Comparison of ENCODE assay signal across 9 cellular contexts in genomic region chr7:105278973-105279687, GRCh38.
DNase-seq lines count a peak whose midpoint lies in the region; ATAC-seq, FAIRE-seq and TF ChIP-seq lines count a peak whose summit lies in the region.
"Had no signal": no experiment of that assay in that cellular context is flagged by ENCODE, and none has a peak within 500 bp of the region (broad histone marks: within the 10 kb centered on the region; RNA-seq: fewer than 3 reads in every experiment).

No MANE protein-coding gene starts in this region.

- WGBS in HepG2 (ENCODE audit: low lambda C conversion rate), result 96% methylated on average over 8 of the region's 8 CpGs
- WGBS in right lobe of liver (ENCODE audit: insufficient coverage, low coverage, low lambda C conversion rate, missing lambda C conversion rate), result 76% methylated on average over 8 of the region's 8 CpGs

- H3K79me2 ChIP-seq in HepG2 (ENCODE audit: insufficient read depth, low read length), result peaks cover 7% of the 10 kb centered on the region

- H4K20me1 ChIP-seq in HepG2 (ENCODE audit: insufficient read depth, low read length), result peaks cover 3% of the 10 kb centered on the region; the same call in 1 of the 2 replicates

- POLR2A ChIA-PET in HepG2 (lab: Yijun Ruan, JAX), result interaction anchor here (1.1 kb wide), 1 partner anchor 10 kb away, joined by 3 read pairs; no protein-coding TSS in a partner anchor

- H3K9ac ChIP-seq in HepG2 (ENCODE audit: insufficient read depth, low read depth, low read length), result no peak overlapping the region

- H3K9me3 ChIP-seq in HepG2 (ENCODE audit: low read length) (no peaks in the 10 kb centered on the region), right lobe of liver (no peaks in the 10 kb centered on the region)

- H3K4me3 ChIP-seq in HepG2 (replicated peaks in 1 of 3; ENCODE audit: insufficient read depth in 1 of 3, low read depth in 2 of 3, low read length in 3 of 3) (no peak overlapping the region), right lobe of liver (no peak overlapping the region), astrocyte of the cerebellum (ENCODE audit: low read depth, low read length) (peak overlapping the region; percentile 4)

- no TSS peak for BruUV-seq in HepG2 (replicated peaks; lab: Mats Ljungman, UMichigan)

- H3K4me1 ChIP-seq in HepG2 (ENCODE audit: insufficient read depth, low read length) (peaks cover 18% of the 10 kb centered on the region), right lobe of liver (peaks cover 0 to 6% (median 0%) of the 10 kb centered on the region in 4 donors)

- H3K4me2 ChIP-seq in HepG2 (ENCODE audit: low read depth, low read length), result no peak overlapping the region

- intact Hi-C loops in HepG2 (cut with micrococcal nuclease; ENCODE audit: unreplicated experiment), result no loop called here
- intact Hi-C loops in right lobe of liver (cut with DNase I), result no loop called here

- ATAC-seq in HepG2 (peak; percentile 34; the same call in 1 of the 3 replicates), right lobe of liver (no peak), HG03039 (IDR thresholded peaks at IDR 0.05; ENCODE audit: unreplicated experiment) (peak; percentile 25)

- in situ Hi-C loops in HepG2 (cut with HindIII; ENCODE audit: extremely low pct_ligation_motif_present, low pct_unique_long_range_greater_than_20kb) (no loop called here), astrocyte of the cerebellum (cut with HindIII; ENCODE audit: low sequenced_read_pairs) (no loop called here)

- no peak for TF ChIP-seq RAD21 in HepG2 (CRISPR knock-in tag; IDR thresholded peaks at IDR 0.05)

- no peak for TF ChIP-seq POLR2A in HepG2 (IDR thresholded peaks at IDR 0.05; ENCODE audit: insufficient read depth in 1 of 2, low read depth in 2 of 2, low read length in 2 of 2)
- no peak for TF ChIP-seq POLR2A in right lobe of liver (IDR thresholded peaks at IDR 0.05)
- TF ChIP-seq POLR2A in GM12891 (IDR thresholded peaks at IDR 0.05; ENCODE audit: low read depth, low read length), result no peak

- no peak overlapping the region for H2AFZ ChIP-seq in HepG2 (ENCODE audit: low read length)

- H3K27ac ChIP-seq in HepG2 (ENCODE audit: extremely low read length, insufficient read depth, low read length), result no peak overlapping the region
- no peak overlapping the region for H3K27ac ChIP-seq in right lobe of liver

- no peaks in the 10 kb centered on the region for H3K27me3 ChIP-seq in HepG2 (ENCODE audit: control insufficient read depth in 1 of 2, insufficient read depth in 2 of 2, low read length in 2 of 2)
- no peaks in the 10 kb centered on the region for H3K27me3 ChIP-seq in right lobe of liver

- FAIRE-seq in HepG2 (lab: Jason Lieb, UNC) (no peak), GM12891 (lab: Jason Lieb, UNC) (no peak)

- CTCF ChIA-PET in HepG2 (lab: Yijun Ruan, JAX; ENCODE audit: low intra/inter-chr PET ratio, low total read pairs), result no interaction called here

- TF ChIP-seq EP300 in HepG2 (IDR thresholded peaks at IDR 0.05; ENCODE audit: low read depth in 2 of 2, low read length in 2 of 2) (no peak), HepG2 (CRISPR knock-in tag; IDR thresholded peaks at IDR 0.05; ENCODE audit: borderline replicate concordance) (no peak)

- DNase-seq in HepG2 (ENCODE audit: low spot score) (no peak), right lobe of liver (no peak), astrocyte of the cerebellum (ENCODE audit: low read depth) (no peak), GM12891 (ENCODE audit: insufficient read length, low spot score) (no peak), epidermal melanocyte (ENCODE audit: insufficient read length, low spot score) (no peak), 8988T (no peak), HCEC 1CT (no peak)
- DNase-seq: NCI-H2171 had no signal

- H3K36me3 ChIP-seq in HepG2 (replicated peaks in 1 of 2; ENCODE audit: control insufficient read depth in 1 of 2, insufficient read depth in 2 of 2, low read length in 2 of 2) (no peaks in the 10 kb centered on the region), right lobe of liver (no peaks in the 10 kb centered on the region)

- TF ChIP-seq CTCF in HepG2 (CRISPR knock-in tag; IDR thresholded peaks at IDR 0.05) (no peak), right lobe of liver (IDR thresholded peaks at IDR 0.05) (no peak), astrocyte of the cerebellum (IDR thresholded peaks at IDR 0.05; ENCODE audit: low read depth, low read length, missing control alignments) (no peak)

TF ChIP-seq in HepG2, 621 proteins besides CTCF, POLR2A, EP300 and RAD21:
- no peak for TF ChIP-seq HOXA3 (CRISPR knock-in tag; IDR thresholded peaks at IDR 0.05)
- no peak for TF ChIP-seq SUZ12 (IDR thresholded peaks at IDR 0.05; ENCODE audit: low read depth, low read length)
- no peak for TF ChIP-seq ZNF777 (CRISPR knock-in tag; IDR thresholded peaks at IDR 0.05)
- TF ChIP-seq PHF5A (CRISPR knock-in tag; IDR thresholded peaks at IDR 0.05; ENCODE audit: low read depth, unreplicated experiment), result no peak
- TF ChIP-seq HOXD1 (CRISPR knock-in tag; IDR thresholded peaks at IDR 0.05), result no peak
- no peak for TF ChIP-seq ZNF83 (CRISPR knock-in tag; IDR thresholded peaks at IDR 0.05; ENCODE audit: borderline replicate concordance)
- no peak for TF ChIP-seq ZNF670 (CRISPR knock-in tag; IDR thresholded peaks at IDR 0.05; ENCODE audit: borderline replicate concordance)
- no peak for TF ChIP-seq ZNF703 (CRISPR knock-in tag; IDR thresholded peaks at IDR 0.05; ENCODE audit: borderline replicate concordance)
- no peak for TF ChIP-seq ZSCAN30 (CRISPR knock-in tag; IDR thresholded peaks at IDR 0.05)
- TF ChIP-seq NR2F2 (IDR thresholded peaks at IDR 0.05; ENCODE audit: borderline replicate concordance, low read depth), result no peak
- no peak for TF ChIP-seq KDM4B (CRISPR knock-in tag; IDR thresholded peaks at IDR 0.05)
- no peak for TF ChIP-seq ZNF790 (CRISPR knock-in tag; IDR thresholded peaks at IDR 0.05; ENCODE audit: borderline replicate concordance)
- TF ChIP-seq ZNF17 (CRISPR knock-in tag; IDR thresholded peaks at IDR 0.05), result no peak
- TF ChIP-seq ZEB1 (IDR thresholded peaks at IDR 0.05; ENCODE audit: insufficient replicate concordance, low read depth), result no peak

TF ChIP-seq in GM12891, 5 proteins besides CTCF, POLR2A, EP300 and RAD21:
- TF ChIP-seq POLR2AphosphoS5 (IDR thresholded peaks at IDR 0.05; ENCODE audit: low read depth, low read length) (no peak), TAF1 (IDR thresholded peaks at IDR 0.05; ENCODE audit: low read depth, low read length) (no peak), PAX5 (IDR thresholded peaks at IDR 0.05; ENCODE audit: insufficient read depth, low read length, severe bottlenecking) (no peak), POU2F2 (IDR thresholded peaks at IDR 0.05; ENCODE audit: low read depth, low read length) (no peak), SPI1 (IDR thresholded peaks at IDR 0.05; ENCODE audit: low read depth, low read length) (no peak)

Comparison
In these comparisons a context has a peak if more than half of its experiments do, and no peak if none do; other contexts are left out.
1. ATAC-seq: peak in HepG2 (single experiment) and HG03039 (single experiment); none in right lobe of liver (0 of 4).